8 cellular contexts compared by ENCODE assay signal in genomic region chr3:158644345-158644908, GRCh38. TPM values are rescaled to one million over a fixed set of nuclear protein-coding genes. Genes with fewer than 3 reads are reported as not detected.
DNase-seq lines count a peak whose midpoint lies in the region; ATAC-seq and TF ChIP-seq lines count a peak whose summit lies in the region.

TSS of gene GFM1 (plus strand) at chr3:158644527. CDS start at chr3:158644635, 108 bp downstream.

- peak within 1 kb of the TSS; percentile 70 for H2AFZ ChIP-seq in PC-3 (ENCODE audit: low read length)

- H4K20me1 ChIP-seq in PC-3 (ENCODE audit: low read length): no peaks in the 10 kb centered on the region

- no peaks in the 10 kb centered on the region for H3K9me3 ChIP-seq in PC-3 (ENCODE audit: low read length)
- no peaks in the 10 kb centered on the region for H3K9me3 ChIP-seq in mucosa of stomach (ENCODE audit: control insufficient read depth, low read length)

- peak; percentile 27; the same call in 1 of the 2 replicates for TF ChIP-seq EP300 in Ishikawa (IDR thresholded peaks at IDR 0.05; ENCODE audit: borderline replicate concordance)

- peak; percentile 89 for TF ChIP-seq POLR2A in erythroblast (IDR thresholded peaks at IDR 0.05; ENCODE audit: low read length)

- no peaks in the 10 kb centered on the region for H3K9me2 ChIP-seq in PC-3 (replicated peaks; ENCODE audit: low read length)

- no peaks in the 10 kb centered on the region for H3K27me3 ChIP-seq in PC-3 (ENCODE audit: low read length)
- H3K27me3 ChIP-seq in mucosa of stomach (ENCODE audit: control insufficient read depth, insufficient read depth, low read length): no peaks in the 10 kb centered on the region

- H3K4me1 ChIP-seq in PC-3 (ENCODE audit: insufficient read depth, low read length): peaks cover 9% of the 10 kb centered on the region; the same call in 1 of the 2 replicates
- H3K4me1 ChIP-seq in mucosa of stomach (ENCODE audit: control insufficient read depth, insufficient read depth, low read length): peaks cover 1% of the 10 kb centered on the region

- DNase-seq in DMS153 treated with DMSO at 0.1 percent for 48 hours (lab: John Stamatoyannopoulos, UW; ENCODE audit: unreplicated experiment) (peak; percentile 98), PC-3 (peak; percentile 90), erythroblast (lab: John Stamatoyannopoulos, UW) (peak; percentile 97)
- DNase-seq in activated T-cell treated with anti-CD3 and anti-CD28 coated beads, Interleukin-2, amount 50 U/mL, for 1 hour: peak; percentile 82
- DNase-seq in stimulated activated CD8-positive, alpha-beta memory T cell treated with anti-CD3 and anti-CD28 coated beads, Interleukin-7, amount 100 ng/mL, for 24 hours (ENCODE audit: low read depth): peak; percentile 71

- peaks cover 25% of the 10 kb centered on the region for H3K36me3 ChIP-seq in PC-3 (ENCODE audit: low read depth, low read length)
- no peaks in the 10 kb centered on the region for H3K36me3 ChIP-seq in mucosa of stomach (ENCODE audit: control insufficient read depth, insufficient read depth, low read length)

- ATAC-seq in GM21529 (IDR thresholded peaks at IDR 0.05; ENCODE audit: unreplicated experiment) (peak; percentile 99), PC-3 (peak; percentile 92)

- peak within 1 kb of the TSS; percentile 87 for H3K4me2 ChIP-seq in PC-3 (ENCODE audit: low read length)

- intact Hi-C loops in PC-3 (cut with micrococcal nuclease): loop anchor here (5.0 kb wide), 2 partner anchors 72 to 107 kb away; partner anchors contain the start of gene MLF1

- TSS peak; percentile 68 for BruUV-seq in PC-3 (replicated peaks; lab: Mats Ljungman, UMichigan)

- peaks cover 43% of the 10 kb centered on the region for H3K79me2 ChIP-seq in PC-3 (ENCODE audit: low read length)

- POLR2A ChIA-PET in PC-3 (lab: Charles Lee; ENCODE audit: unreplicated experiment): interaction anchor here (1.2 kb wide), 1 partner anchor 74 kb away, joined by 3 read pairs; the partner anchor contains the start of gene MLF1

- H3K9ac ChIP-seq in PC-3 (ENCODE audit: low read length): peak within 1 kb of the TSS; percentile 91
- H3K9ac ChIP-seq in mucosa of stomach (ENCODE audit: low read length): peak within 1 kb of the TSS; percentile 90

- H3K27ac ChIP-seq in PC-3 (ENCODE audit: low read length): peak within 1 kb of the TSS; percentile 74

- no peaks in the 10 kb centered on the region for H3F3A ChIP-seq in PC-3 (ENCODE audit: low read length, unreplicated experiment)

- CTCF ChIA-PET in PC-3 (lab: Charles Lee): interaction anchor here (0.6 to 1.2 kb wide), 10 partner anchors 15 to 250 kb away, joined by 3 to 11 read pairs (median 3); partner anchors contain the start of genes LXN and MLF1

- peak; percentile 65 for TF ChIP-seq CTCF in PC-3 (conservative IDR thresholded peaks at IDR 0.05; ENCODE audit: low read depth, low read length)

- TF ChIP-seq RAD21 in Ishikawa (IDR thresholded peaks at IDR 0.05; ENCODE audit: low read depth): peak; percentile 27; the same call in 1 of the 2 replicates

- H3K4me3 ChIP-seq in PC-3 (ENCODE audit: low read length) (peak within 1 kb of the TSS; percentile 87), mucosa of stomach (ENCODE audit: low read length) (peak within 1 kb of the TSS; percentile 99)

TF ChIP-seq in Ishikawa, 13 proteins besides CTCF, POLR2A, EP300 and RAD21:
- TF ChIP-seq TAF1 (IDR thresholded peaks at IDR 0.05; ENCODE audit: low read depth): peak; percentile 72
- no peak for TF ChIP-seq ZBTB7A (IDR thresholded peaks at IDR 0.05; ENCODE audit: low read depth)
- no peak for TF ChIP-seq TEAD4 (IDR thresholded peaks at IDR 0.05)
- peak; percentile 36; the same call in 1 of the 2 replicates for TF ChIP-seq CEBPB (IDR thresholded peaks at IDR 0.05)
- peak; percentile 79 for TF ChIP-seq TCF12 (IDR thresholded peaks at IDR 0.05; ENCODE audit: low read depth)
- TF ChIP-seq YY1 (IDR thresholded peaks at IDR 0.05; ENCODE audit: low read depth): peak; percentile 52; the same call in 1 of the 2 replicates
- no peak for TF ChIP-seq NFIC (IDR thresholded peaks at IDR 0.05)
- no peak for TF ChIP-seq FOXM1 (IDR thresholded peaks at IDR 0.05; ENCODE audit: borderline replicate concordance, low read depth)
- TF ChIP-seq MAX (IDR thresholded peaks at IDR 0.05): peak; percentile 92
- no peak for TF ChIP-seq REST (IDR thresholded peaks at IDR 0.05; ENCODE audit: low read depth)
- no peak; the same call in 1 of the 2 replicates for TF ChIP-seq USF1 (IDR thresholded peaks at IDR 0.05)
- 0 out of 2 replicates have a peak, but pooled peaks have one; percentile 15 for TF ChIP-seq CREB1 (IDR thresholded peaks at IDR 0.05; ENCODE audit: low read depth)
- TF ChIP-seq EGR1 (IDR thresholded peaks at IDR 0.05): no peak; the same call in 1 of the 2 replicates

RNA-seq across cellular contexts. Expression of gene GFM1, which starts in this region (rescaled TPM):
- total RNA-seq in PC-3 (2014; rRNA removed): 37.5 and 53.0 TPM in 2 replicates

Comparison
In these comparisons a context has a peak if more than half of its experiments do, and no peak if none do; other contexts are left out.
1. Peak in every context shown above with its lines: DNase-seq, ATAC-seq, H3K4me3 ChIP-seq and H3K27ac ChIP-seq.